1 cellular context compared by ENCODE assay signal in genomic region chr2:108454440-108454839, GRCh38.
TF ChIP-seq lines count a peak whose summit lies in the region.

No MANE protein-coding gene starts in this region.

TF ChIP-seq in HepG2, 621 proteins besides CTCF, POLR2A, EP300 and RAD21 (continued from another document):
- TF ChIP-seq POGK (CRISPR knock-in tag; conservative IDR thresholded peaks at IDR 0.05) (no peak), RBFOX2 (IDR thresholded peaks at IDR 0.05; ENCODE audit: low read depth, low read length) (peak; percentile 48; the same call in 1 of the 2 replicates), LCORL (IDR thresholded peaks at IDR 0.05) (no peak), LCORL (CRISPR knock-in tag; IDR thresholded peaks at IDR 0.05) (no peak), ZNF44 (CRISPR knock-in tag; IDR thresholded peaks at IDR 0.05) (no peak), NR2F1 (CRISPR knock-in tag; IDR thresholded peaks at IDR 0.05) (no peak), PHB2 (IDR thresholded peaks at IDR 0.05; ENCODE audit: partially characterized antibody) (no peak)
TF ChIP-seq in HepG2: peak in this region for 1.
